8 cellular contexts compared by ENCODE assay signal in genomic region chr4:113759696-113760093, GRCh38. TPM values are rescaled to one million over a fixed set of nuclear protein-coding genes. Genes with fewer than 3 reads are reported as not detected.
DNase-seq lines count a peak whose midpoint lies in the region; ATAC-seq, FAIRE-seq and TF ChIP-seq lines count a peak whose summit lies in the region.

No MANE protein-coding gene starts in this region.

- no peak overlapping the region for H3K4ac ChIP-seq in H1 (replicated peaks; ENCODE audit: insufficient read length, low read depth, low read length)

- peaks cover 18% of the 10 kb centered on the region for H3K23me2 ChIP-seq in H1 (ENCODE audit: low read depth, low read length)

- H3K56ac ChIP-seq in H1 (replicated peaks; ENCODE audit: insufficient read length, low read depth, low read length): no peak overlapping the region

- H3K27me3 ChIP-seq in CD4-positive, alpha-beta T cell (ENCODE audit: control insufficient read depth, insufficient read depth, low read length): no peaks in the 10 kb centered on the region
- peaks cover 0 to 8% (median 6%) of the 10 kb centered on the region in 4 experiments; a peak in 6 of 7 replicates for H3K27me3 ChIP-seq in H1 (replicated peaks in 1 of 4; ENCODE audit: control insufficient read depth in 3 of 4, extremely low read depth in 1 of 4, insufficient read depth in 3 of 4, low read length in 3 of 4)

- intact Hi-C loops in CD4-positive, alpha-beta T cell (cut with DNase I, micrococcal nuclease): loop anchor here (2.0 to 10.0 kb wide), 7 partner anchors 32 to 1475 kb away; partner anchors contain the start of genes LARP7 (in 1 of the 2), TIFA (in 1 of the 2) and ZGRF1 (in 1 of the 2)

- H3K36me3 Mint-ChIP-seq in CD4-positive, alpha-beta T cell (ENCODE audit: low read depth): peaks cover 45% of the 10 kb centered on the region
- H3K36me3 Mint-ChIP-seq in neural crest cell (ENCODE audit: low read depth): no peaks in the 10 kb centered on the region

- no peaks in the 10 kb centered on the region for H3K27me3 Mint-ChIP-seq in CD4-positive, alpha-beta T cell
- H3K27me3 Mint-ChIP-seq in neural crest cell (ENCODE audit: low read depth): no peaks in the 10 kb centered on the region

- H3K9me3 ChIP-seq in CD4-positive, alpha-beta T cell (ENCODE audit: control insufficient read depth, low read length): no peaks in the 10 kb centered on the region
- no peaks in the 10 kb centered on the region for H3K9me3 ChIP-seq in H1 (ENCODE audit: insufficient read depth in 2 of 2, low read depth in 1 of 2, low read length in 1 of 2)

- H3K4me1 Mint-ChIP-seq in CD4-positive, alpha-beta T cell (ENCODE audit: low read depth): peaks cover 56% of the 10 kb centered on the region
- H3K4me1 Mint-ChIP-seq in neural crest cell: peaks cover 55% of the 10 kb centered on the region

- CTCF ChIA-PET in CD4-positive, alpha-beta T cell (lab: Charles Lee): interaction anchor here (3.7 kb wide), 1 partner anchor 212 kb away, joined by 17 read pairs; no protein-coding TSS in a partner anchor
- CTCF ChIA-PET in H1 (lab: Charles Lee; ENCODE audit: partially characterized antibody): interaction anchor here (0.6 to 1.6 kb wide), 5 partner anchors 142 to 365 kb away, joined by 3 to 4 read pairs (median 3); no protein-coding TSS in a partner anchor

- no peak overlapping the region for H2BK5ac ChIP-seq in H1 (ENCODE audit: low read depth, low read length)

- TF ChIP-seq EP300 in H1 (IDR thresholded peaks at IDR 0.05; ENCODE audit: borderline replicate concordance in 1 of 2, low read depth in 2 of 2, low read length in 2 of 2): no peak

- H3K4me3 Mint-ChIP-seq in CD4-positive, alpha-beta T cell: peak overlapping the region; percentile 94
- peak overlapping the region; percentile 98 for H3K4me3 Mint-ChIP-seq in neural crest cell

- TF ChIP-seq POLR2A in NB4 (IDR thresholded peaks at IDR 0.05; ENCODE audit: extremely low read depth, insufficient read length) (no peak), H1 (IDR thresholded peaks at IDR 0.05; ENCODE audit: control extremely low read depth in 1 of 2, low read depth in 2 of 2, low read length in 2 of 2) (no peak)

- H2AK5ac ChIP-seq in H1 (ENCODE audit: low read depth, low read length): no peak overlapping the region

- no peak overlapping the region for H3K18ac ChIP-seq in H1 (ENCODE audit: extremely low read depth, low read length)

- H2AFZ ChIP-seq in H1 (ENCODE audit: low read length): no peak overlapping the region

- DNase-seq in CD4-positive, alpha-beta T cell: no peak
- no peak for DNase-seq in NB4 (ENCODE audit: low read depth)
- no peak for DNase-seq in H1 (ENCODE audit: low read depth in 1 of 2, low spot score in 2 of 2)
- no peak for DNase-seq in neural crest cell (ENCODE audit: low read depth, low spot score)
- DNase-seq in activated CD4-positive, CD25-positive, alpha-beta regulatory T cell treated with anti-CD3 and anti-CD28 coated beads, Interleukin-2, amount 50 U/mL, for 72 hours: no peak
- DNase-seq in nucleus accumbens (lab: John Stamatoyannopoulos, UW): no peak
- no peak for DNase-seq in UCSD-AML1 (lab: John Stamatoyannopoulos, UW; ENCODE audit: unreplicated experiment)

- ATAC-seq in CD4-positive, alpha-beta T cell (ENCODE audit: poor library complexity): no peak
- ATAC-seq in GM18868 (IDR thresholded peaks at IDR 0.05; ENCODE audit: unreplicated experiment): no peak

- WGBS in H1 (ENCODE audit: extremely low coverage in 1 of 2, insufficient coverage in 1 of 2, insufficient read length in 1 of 2, insufficient replicate concordance in 2 of 2, low coverage in 1 of 2, low lambda C conversion rate in 2 of 2, missing lambda C conversion rate in 1 of 2), 2 experiments: 38% methylated on average over 4 of the region's 4 CpGs; no CpG with 5 or more reads in 1 of the 2 experiments

- H3K9ac ChIP-seq in H1 (replicated peaks in 1 of 4; ENCODE audit: extremely low read depth in 1 of 4, low read depth in 3 of 4, low read length in 3 of 4): no peak overlapping the region

- H3K4me3 ChIP-seq in NB4 (ENCODE audit: low read depth, low read length): peak overlapping the region; percentile 75
- H3K4me3 ChIP-seq in H1 (ENCODE audit: extremely low read depth in 1 of 4, insufficient read depth in 2 of 4, low read depth in 3 of 4, low read length in 4 of 4): peak overlapping the region; percentile 39 to 84 (median 80); a peak in 7 of 8 replicates

- no peak overlapping the region for H4K5ac ChIP-seq in H1 (ENCODE audit: insufficient read length, low read depth, low read length)

- no peak overlapping the region for H2BK120ac ChIP-seq in H1 (replicated peaks; ENCODE audit: low read depth, low read length)

- no peaks in the 10 kb centered on the region for H3K36me3 ChIP-seq in H1 (ENCODE audit: control insufficient read depth in 2 of 4, insufficient read depth in 4 of 4, low read length in 3 of 4)

- H2BK12ac ChIP-seq in H1 (ENCODE audit: low read depth, low read length): no peak overlapping the region

- peak overlapping the region; percentile 95 for H3K27ac Mint-ChIP-seq in CD4-positive, alpha-beta T cell
- no peak overlapping the region for H3K27ac Mint-ChIP-seq in neural crest cell (ENCODE audit: unreplicated experiment)

- no peaks in the 10 kb centered on the region for H3K9me3 Mint-ChIP-seq in CD4-positive, alpha-beta T cell
- H3K9me3 Mint-ChIP-seq in neural crest cell: no peaks in the 10 kb centered on the region

- no peaks in the 10 kb centered on the region for H3K79me1 ChIP-seq in H1 (ENCODE audit: low read depth, low read length)

- no peak overlapping the region for H3K14ac ChIP-seq in H1 (ENCODE audit: insufficient read length)

- H2BK15ac ChIP-seq in H1 (ENCODE audit: low read length): no peak overlapping the region

- POLR2A ChIA-PET in CD4-positive, alpha-beta T cell (lab: Charles Lee): interaction anchor here (1.1 to 1.3 kb wide), 2 partner anchors 16 to 76 kb away, joined by 4 to 6 read pairs; no protein-coding TSS in a partner anchor
- POLR2A ChIA-PET in H1 (lab: Charles Lee; ENCODE audit: partially characterized antibody): no interaction called here

- H2BK20ac ChIP-seq in H1 (ENCODE audit: low read length): no peak overlapping the region

- H3K23ac ChIP-seq in H1 (ENCODE audit: insufficient read length): no peak overlapping the region

- no peak for FAIRE-seq in H1 (lab: Jason Lieb, UNC)

- H4K20me1 ChIP-seq in H1 (replicated peaks in 1 of 2; ENCODE audit: control insufficient read depth in 1 of 2, insufficient read depth in 2 of 2, low read length in 2 of 2): no peaks in the 10 kb centered on the region

- no peak for TF ChIP-seq CTCF in CD4-positive, alpha-beta T cell (IDR thresholded peaks at IDR 0.05)
- TF ChIP-seq CTCF in NB4 (IDR thresholded peaks at IDR 0.05; ENCODE audit: low read depth, low read length): no peak
- TF ChIP-seq CTCF in H1 (IDR thresholded peaks at IDR 0.05; ENCODE audit: control extremely low read depth in 1 of 3, insufficient read depth in 1 of 3, low read depth in 1 of 3, low read length in 3 of 3): no peak
- TF ChIP-seq CTCF in neural crest cell (conservative IDR thresholded peaks at IDR 0.05): no peak

- no peak for TF ChIP-seq RAD21 in H1 (IDR thresholded peaks at IDR 0.05 in 1 of 2, conservative IDR thresholded peaks at IDR 0.05 in 1 of 2; ENCODE audit: low read depth in 2 of 2, low read length in 2 of 2)

- H3K79me2 ChIP-seq in H1 (ENCODE audit: control insufficient read depth in 1 of 2, insufficient read depth in 2 of 2, low read length in 2 of 2): no peaks in the 10 kb centered on the region

- H3K4me2 ChIP-seq in H1 (ENCODE audit: insufficient read depth in 1 of 2, low read depth in 2 of 2, low read length in 2 of 2): peak overlapping the region; percentile 98 to 99

- H4K91ac ChIP-seq in H1 (replicated peaks; ENCODE audit: insufficient read length, low read length): no peak overlapping the region

- H4K8ac ChIP-seq in H1 (ENCODE audit: extremely low read depth, insufficient read depth, low read length): no peak overlapping the region

- peak overlapping the region; percentile 96 for H3K27ac ChIP-seq in CD4-positive, alpha-beta T cell (ENCODE audit: low read depth, low read length)
- H3K27ac ChIP-seq in H1 (ENCODE audit: low read depth, low read length): no peak overlapping the region

- H3K4me1 ChIP-seq in H1 (replicated peaks in 1 of 4; ENCODE audit: control insufficient read depth in 3 of 4, insufficient read depth in 4 of 4, low read length in 3 of 4): no peaks in the 10 kb centered on the region; a peak in 3 of 7 replicates

TF ChIP-seq in H1, 55 proteins besides CTCF, POLR2A, EP300 and RAD21 (continues in another document):
- no peak for TF ChIP-seq PHF8 (conservative IDR thresholded peaks at IDR 0.05; ENCODE audit: low read depth, low read length)
- no peak for TF ChIP-seq KDM1A (IDR thresholded peaks at IDR 0.05; ENCODE audit: borderline replicate concordance, low read length)
- no peak for TF ChIP-seq CREB1 (IDR thresholded peaks at IDR 0.05)
- TF ChIP-seq ZNF274 (IDR thresholded peaks at IDR 0.05; ENCODE audit: borderline replicate concordance, extremely low read depth, low read length): no peak
- no peak for TF ChIP-seq CEBPB (IDR thresholded peaks at IDR 0.05; ENCODE audit: low read depth, low read length)
- no peak for TF ChIP-seq GTF2F1 (IDR thresholded peaks at IDR 0.05; ENCODE audit: borderline replicate concordance, low read depth, low read length)
- TF ChIP-seq TAF1 (IDR thresholded peaks at IDR 0.05; ENCODE audit: low read depth, low read length): no peak
- TF ChIP-seq TCF12 (IDR thresholded peaks at IDR 0.05; ENCODE audit: low read depth, low read length): no peak
- TF ChIP-seq BCL11A (IDR thresholded peaks at IDR 0.05; ENCODE audit: low read depth in 2 of 2, low read length in 2 of 2): no peak
- TF ChIP-seq MAFK (IDR thresholded peaks at IDR 0.05; ENCODE audit: low read depth, low read length): no peak
- TF ChIP-seq E2F6 (IDR thresholded peaks at IDR 0.05): no peak
- no peak for TF ChIP-seq EGR1 (IDR thresholded peaks at IDR 0.05; ENCODE audit: borderline replicate concordance, low read depth, low read length)

RNA-seq across cellular contexts. Expression of gene CAMK2D, which starts 1.8 kb away (rescaled TPM):
- total RNA-seq in CD4-positive, alpha-beta T cell: 10 to 100 TPM; 29.9 to 32.9 TPM
- total RNA-seq in H1 (2021; fragmentation: NEBNext Ultra II Directional; extraction: Animal tissue kit (Norgen Biotek cat#: 25700)): 7.0 and 9.2 TPM in 2 replicates
- polyA plus RNA-seq in H1 (2011; rRNA removed): 2.4 and 3.2 TPM in 2 replicates
- polyA plus RNA-seq in H1 (2011; cell fraction: cytosol; rRNA removed): 3.2 TPM
- polyA plus RNA-seq in H1 (2011; cell fraction: nucleus; rRNA removed): 4.1 TPM
- polyA plus RNA-seq in H1 (2012, experiment 1 of 2): 3.5 to 5.6 TPM (median 4.6 TPM) in 4 replicates
- 0.56 TPM for polyA plus RNA-seq in H1 (2012, experiment 2 of 2)
- 4.2 TPM for polyA plus RNA-seq in H1 (2013, experiment 1 of 2)
- 4.0 TPM for polyA plus RNA-seq in H1 (2013, experiment 2 of 2)
- 8.3 and 12.8 TPM in 2 replicates for polyA minus RNA-seq in H1 (2011; rRNA and poly(A)+ RNA removed)
- 9.1 TPM for polyA minus RNA-seq in H1 (2011; cell fraction: cytosol; rRNA and poly(A)+ RNA removed)
- polyA minus RNA-seq in H1 (2011; cell fraction: nucleus; rRNA and poly(A)+ RNA removed): 13.1 TPM
- 32.8 and 33.7 TPM in 2 replicates for total RNA-seq in neural crest cell
